Comparison of ENCODE assay signal across 1 cellular context in genomic region chr14:88562831-88563686, GRCh38.
TF ChIP-seq lines count a peak whose summit lies in the region.

Gene ZC3H14, plus strand, starts transcription at chr14:88563037. Its CDS starts 97 bp downstream, at chr14:88563134.

TF ChIP-seq in HepG2, 621 proteins besides CTCF, POLR2A, EP300 and RAD21 (continued from another document and continues in another):
- TF ChIP-seq E2F1 (CRISPR knock-in tag; IDR thresholded peaks at IDR 0.05) (peak; percentile 84), ZNF460 (CRISPR knock-in tag; IDR thresholded peaks at IDR 0.05; ENCODE audit: borderline replicate concordance) (no peak), DR1 (CRISPR knock-in tag; IDR thresholded peaks at IDR 0.05) (peak; percentile 76), ZNF432 (CRISPR knock-in tag; IDR thresholded peaks at IDR 0.05; ENCODE audit: borderline replicate concordance) (no peak), RFXAP (CRISPR knock-in tag; IDR thresholded peaks at IDR 0.05; ENCODE audit: borderline replicate concordance) (peak; percentile 89; the same call in 1 of the 2 replicates), ARID2 (CRISPR knock-in tag; IDR thresholded peaks at IDR 0.05; ENCODE audit: borderline replicate concordance) (peak; percentile 79; the same call in 1 of the 2 replicates), CHCHD3 (CRISPR knock-in tag; IDR thresholded peaks at IDR 0.05) (peak; percentile 86; the same call in 1 of the 2 replicates), YEATS2 (CRISPR knock-in tag; IDR thresholded peaks at IDR 0.05; ENCODE audit: borderline replicate concordance) (peak; percentile 82; the same call in 1 of the 2 replicates), ZNF7 (CRISPR knock-in tag; IDR thresholded peaks at IDR 0.05) (no peak), NFIC (IDR thresholded peaks at IDR 0.05; ENCODE audit: low read length) (no peak), MXI1 (IDR thresholded peaks at IDR 0.05; ENCODE audit: borderline replicate concordance, low read depth, low read length) (peak; percentile 92), ZSCAN31 (CRISPR knock-in tag; IDR thresholded peaks at IDR 0.05; ENCODE audit: low read depth) (peak; percentile 95), GATAD1 (CRISPR knock-in tag; IDR thresholded peaks at IDR 0.05) (peak; percentile 82; the same call in 1 of the 2 replicates), SIX1 (CRISPR knock-in tag; IDR thresholded peaks at IDR 0.05; ENCODE audit: borderline replicate concordance) (no peak), TAF15 (IDR thresholded peaks at IDR 0.05; ENCODE audit: low read depth, low read length, poor library complexity, severe bottlenecking) (peak; percentile 95), ZNF329 (CRISPR knock-in tag; IDR thresholded peaks at IDR 0.05; ENCODE audit: low read depth) (peak; percentile 87; the same call in 1 of the 2 replicates), MIER3 (CRISPR knock-in tag; IDR thresholded peaks at IDR 0.05; ENCODE audit: borderline replicate concordance) (no peak), FOXP4 (CRISPR knock-in tag; IDR thresholded peaks at IDR 0.05) (peak; percentile 41; the same call in 1 of the 2 replicates), ZNF224 (CRISPR knock-in tag; IDR thresholded peaks at IDR 0.05) (peak; percentile 61; the same call in 1 of the 2 replicates), ZNF101 (CRISPR knock-in tag; IDR thresholded peaks at IDR 0.05; ENCODE audit: borderline replicate concordance, low read depth) (peak; percentile 85; the same call in 1 of the 2 replicates), MEIS2 (CRISPR knock-in tag; IDR thresholded peaks at IDR 0.05) (peak; percentile 80), ZNF530 (CRISPR knock-in tag; IDR thresholded peaks at IDR 0.05; ENCODE audit: low read depth) (no peak), IRF9 (CRISPR knock-in tag; IDR thresholded peaks at IDR 0.05; ENCODE audit: borderline replicate concordance) (peak; percentile 96; the same call in 1 of the 2 replicates), RARG (CRISPR knock-in tag; IDR thresholded peaks at IDR 0.05; ENCODE audit: low read depth) (no peak), SNAPC4 (CRISPR knock-in tag; IDR thresholded peaks at IDR 0.05) (no peak; the same call in 1 of the 2 replicates), KDM3A (CRISPR knock-in tag; IDR thresholded peaks at IDR 0.05; ENCODE audit: low read depth) (peak; percentile 64; the same call in 1 of the 2 replicates), ZNF614 (CRISPR knock-in tag; IDR thresholded peaks at IDR 0.05; ENCODE audit: borderline replicate concordance) (peak; percentile 53; the same call in 1 of the 2 replicates), BHLHE40 (IDR thresholded peaks at IDR 0.05; ENCODE audit: low read length) (0 out of 2 replicates have a peak, but pooled peaks have one; percentile 10), ATF5 (CRISPR knock-in tag; IDR thresholded peaks at IDR 0.05; ENCODE audit: low read depth) (no peak), ZEB1 (IDR thresholded peaks at IDR 0.05; ENCODE audit: insufficient replicate concordance, low read depth) (no peak), SMAD3 (CRISPR knock-in tag; IDR thresholded peaks at IDR 0.05) (no peak; the same call in 1 of the 2 replicates), CENPBD1 (CRISPR knock-in tag; IDR thresholded peaks at IDR 0.05; ENCODE audit: borderline replicate concordance, low read depth) (no peak; the same call in 1 of the 2 replicates), TAF1 (CRISPR knock-in tag; IDR thresholded peaks at IDR 0.05) (peak; percentile 94), NFRKB (IDR thresholded peaks at IDR 0.05) (no peak), ZNF720 (CRISPR knock-in tag; IDR thresholded peaks at IDR 0.05) (no peak), ZNF207 (IDR thresholded peaks at IDR 0.05; ENCODE audit: borderline replicate concordance) (no peak), SRSF4 (IDR thresholded peaks at IDR 0.05; ENCODE audit: low read depth, low read length, poor library complexity, severe bottlenecking) (no peak), ATM (IDR thresholded peaks at IDR 0.05; ENCODE audit: borderline replicate concordance) (no peak), AGO1 (IDR thresholded peaks at IDR 0.05; ENCODE audit: low read depth, low read length, poor library complexity, severe bottlenecking) (peak; percentile 59), ELK4 (CRISPR knock-in tag; IDR thresholded peaks at IDR 0.05; ENCODE audit: borderline replicate concordance) (no peak), BCL6 (CRISPR knock-in tag; IDR thresholded peaks at IDR 0.05) (no peak), MZF1 (CRISPR knock-in tag; IDR thresholded peaks at IDR 0.05; ENCODE audit: borderline replicate concordance) (no peak), HNF4G (IDR thresholded peaks at IDR 0.05; ENCODE audit: borderline replicate concordance, low read depth, low read length) (peak; percentile 20; the same call in 1 of the 2 replicates), HNF4G (CRISPR knock-in tag; IDR thresholded peaks at IDR 0.05; ENCODE audit: borderline replicate concordance, low read depth) (peak; percentile 33; the same call in 1 of the 2 replicates), GTF2F1 (IDR thresholded peaks at IDR 0.05; ENCODE audit: low read length) (no peak), ZNF34 (CRISPR knock-in tag; IDR thresholded peaks at IDR 0.05; ENCODE audit: borderline replicate concordance) (no peak), ZNF513 (CRISPR knock-in tag; conservative IDR thresholded peaks at IDR 0.05) (no peak), ZBTB39 (CRISPR knock-in tag; IDR thresholded peaks at IDR 0.05) (no peak), ZNF615 (CRISPR knock-in tag; IDR thresholded peaks at IDR 0.05; ENCODE audit: borderline replicate concordance) (no peak), ZNF431 (CRISPR knock-in tag; IDR thresholded peaks at IDR 0.05; ENCODE audit: borderline replicate concordance, low read depth) (0 out of 2 replicates have a peak, but pooled peaks have one; percentile 45), MATR3 (CRISPR knock-in tag; IDR thresholded peaks at IDR 0.05) (no peak), SRY (CRISPR knock-in tag; IDR thresholded peaks at IDR 0.05) (peak; percentile 93), ZNF724P (CRISPR knock-in tag; IDR thresholded peaks at IDR 0.05; ENCODE audit: borderline replicate concordance) (peak; percentile 68; the same call in 1 of the 2 replicates), FOXM1 (CRISPR knock-in tag; IDR thresholded peaks at IDR 0.05) (no peak), NFKB2 (CRISPR knock-in tag; IDR thresholded peaks at IDR 0.05; ENCODE audit: borderline replicate concordance) (peak; percentile 68; the same call in 1 of the 2 replicates), ZNF501 (CRISPR knock-in tag; IDR thresholded peaks at IDR 0.05) (peak; percentile 97)
